8 cellular contexts compared by ENCODE assay signal in genomic region chr10:99845837-99846382, GRCh38.
A peak's percentile ranks its signal among the peaks of the same experiment; 100 is the strongest.
DNase-seq lines count a peak whose midpoint lies in the region; ATAC-seq and TF ChIP-seq lines count a peak whose summit lies in the region.

No MANE protein-coding gene starts in this region.

- CTCF ChIA-PET in GM10248 (lab: Yijun Ruan, JAX), result interaction anchor here (0.5 to 8.4 kb wide), 90 partner anchors 9 to 682 kb away, joined by 3 to 231 read pairs (median 4); partner anchors contain the start of gene DNMBP

- DNase-seq in GM10248 (ENCODE audit: extremely low spot score), result peak; percentile 69
- DNase-seq in NCI-H2227 treated with DMSO at 0.1 percent for 48 hours (lab: John Stamatoyannopoulos, UW), result peak; percentile 72
- peak; percentile 68 for DNase-seq in cerebellum (ENCODE audit: low spot score)
- DNase-seq in left colon, result peak; percentile 67 to 75
- peak; percentile 66 to 71 for DNase-seq in stimulated activated CD4-positive, alpha-beta T cell treated with anti-CD3 and anti-CD28 coated beads, Interleukin-2, amount 100 ng/mL, for 24 hours

- peak; percentile 90 for TF ChIP-seq CTCF in GM10248 (IDR thresholded peaks at IDR 0.05; ENCODE audit: control extremely low read depth, extremely low read depth, low read depth, missing control alignments)

- peak; percentile 70 for ATAC-seq in HG02981 (IDR thresholded peaks at IDR 0.05; ENCODE audit: unreplicated experiment)
- peak; percentile 84 to 89 for ATAC-seq in activated CD4-positive, CD25-positive, alpha-beta regulatory T cell treated with anti-CD3 and anti-CD28 coated beads, Interleukin-2, amount 50 U/mL, for 24 hours
- peak; percentile 89 for ATAC-seq in left colon
- no peak for ATAC-seq in GM18517 (IDR thresholded peaks at IDR 0.05; ENCODE audit: unreplicated experiment)

- intact Hi-C loops in left colon (cut with DNase I, micrococcal nuclease), result loop anchor here (2.0 to 5.0 kb wide), 2 partner anchors 199 to 201 kb away; no protein-coding TSS in a partner anchor

- POLR2A ChIA-PET in GM10248 (lab: Yijun Ruan, JAX), result no interaction called here
